In the genomic region with DNA sequence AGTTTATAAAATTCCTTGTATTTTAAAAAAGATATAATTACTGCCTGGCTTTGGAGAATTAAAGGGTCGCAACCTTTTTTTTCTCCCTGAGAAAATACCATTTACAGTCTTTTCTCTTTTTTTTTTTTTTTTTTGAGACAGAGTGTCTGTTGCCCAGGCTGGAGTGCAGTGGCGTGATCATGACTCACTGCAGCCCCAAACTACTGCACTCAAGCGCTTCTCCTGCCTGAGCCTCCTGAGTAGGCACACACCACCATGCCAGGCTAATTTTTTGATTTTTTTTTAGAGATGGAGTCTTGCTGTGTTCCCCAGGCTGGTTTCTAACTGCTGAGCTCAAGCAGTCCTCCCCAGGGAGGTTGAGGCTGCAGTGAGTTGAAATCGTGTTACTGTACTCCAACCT, we compare ENCODE assay signal across 10 cellular contexts. TPM values are rescaled to one million over a fixed set of nuclear protein-coding genes. Genes with fewer than 3 reads are reported as not detected.
DNase-seq lines count a peak whose midpoint lies in the region; ATAC-seq and TF ChIP-seq lines count a peak whose summit lies in the region.
"Had no signal": no experiment of that assay in that cellular context is flagged by ENCODE, and none has a peak within 500 bp of the region (broad histone marks: within the 10 kb centered on the region; RNA-seq: fewer than 3 reads in every experiment).

No MANE protein-coding gene starts in this region.

- H3K36me3 Mint-ChIP-seq in immature natural killer cell: peaks cover 0 to 4% (median 3%) of the 10 kb centered on the region in 3 donors

- H3K27me3 Mint-ChIP-seq in immature natural killer cell (ENCODE audit: low read depth in 3 of 3): peaks cover 0 to 1% (median 0%) of the 10 kb centered on the region in 3 donors

- no peak for ATAC-seq in HG02571 (IDR thresholded peaks at IDR 0.05; ENCODE audit: unreplicated experiment)

- no peaks in the 10 kb centered on the region for H3K9me3 Mint-ChIP-seq in immature natural killer cell
- H3K9me3 Mint-ChIP-seq: activated T-helper 1 cell treated with anti-CD3 and anti-CD28 coated beads, Interleukin-12 subunit alpha, Interleukin-12 subunit beta, Interleukin-2, Interleukin-4 antibody, amounts not matched to agents 30 ng/mL and 10 ng/mL and 1 ng/mL, durations not matched to agents 14 hours and 24 hours and 36 hours; neural crest cell had no signal

- no peak overlapping the region for H3K4me3 Mint-ChIP-seq in immature natural killer cell
- H3K4me3 Mint-ChIP-seq: activated T-helper 1 cell treated with anti-CD3 and anti-CD28 coated beads, Interleukin-12 subunit alpha, Interleukin-12 subunit beta, Interleukin-2, Interleukin-4 antibody, amounts not matched to agents 30 ng/mL and 10 ng/mL and 1 ng/mL, durations not matched to agents 14 hours and 24 hours and 36 hours; neural crest cell had no signal

- no peak for TF ChIP-seq CTCF in fibroblast of mammary gland (conservative IDR thresholded peaks at IDR 0.05; ENCODE audit: control insufficient read depth, insufficient read depth, low read depth, low read length)

- H3K27ac Mint-ChIP-seq in immature natural killer cell: no peak overlapping the region
- H3K27ac Mint-ChIP-seq: activated T-helper 1 cell treated with anti-CD3 and anti-CD28 coated beads, Interleukin-12 subunit alpha, Interleukin-12 subunit beta, Interleukin-2, Interleukin-4 antibody, amounts not matched to agents 30 ng/mL and 10 ng/mL and 1 ng/mL, durations not matched to agents 14 hours and 24 hours and 36 hours had no signal

- peaks cover 8 to 33% of the 10 kb centered on the region in 2 donors for H3K4me1 Mint-ChIP-seq in immature natural killer cell

- DNase-seq in ELR (ENCODE audit: low read depth) (peak; percentile 67), RPMI7951 (ENCODE audit: low read depth) (peak; percentile 69), fibroblast of mammary gland (ENCODE audit: low read depth) (peak; percentile 70), retina (peak; percentile 17), Kasumi-1 (lab: John Stamatoyannopoulos, UW) (no peak), immature natural killer cell (no peak)
- no peak for DNase-seq in stimulated activated CD4-positive, alpha-beta T cell treated with anti-CD3 and anti-CD28 coated beads, Interleukin-2, amount 100 ng/mL, for 48 hours

- H3K4me3 ChIP-seq in fibroblast of mammary gland (ENCODE audit: control insufficient read depth, low read depth, low read length): no peak overlapping the region

RNA-seq across cellular contexts. Expression of a gene that starts 24.5 kb away (rescaled TPM):
- total RNA-seq in RPMI7951 (2014; rRNA removed; shearing (Covaris generic)): 29.1 and 33.5 TPM in 2 replicates
- polyA plus RNA-seq in immature natural killer cell: 10 to 100 TPM in 1 of 3 donors, 1 to 10 TPM in 2; 3.7 to 10.3 (median 7.6) TPM

Comparison
In these comparisons a context has a peak if more than half of its experiments do, and no peak if none do; other contexts are left out.
1. DNase-seq: peak in ELR (single experiment), RPMI7951 (single experiment), fibroblast of mammary gland (single experiment) and retina (single experiment); none in Kasumi-1 (0 of 2), stimulated activated CD4-positive, alpha-beta T cell treated with anti-CD3 and anti-CD28 coated beads, Interleukin-2, amount 100 ng/mL, for 48 hours (0 of 2) and immature natural killer cell (0 of 3).